Comparison of ENCODE assay signal across 22 cellular contexts in genomic region chrX:12681047-12681446, GRCh38.
DNase-seq lines count a peak whose midpoint lies in the region; ATAC-seq, FAIRE-seq and TF ChIP-seq lines count a peak whose summit lies in the region.
"Had no signal": no experiment of that assay in that cellular context is flagged by ENCODE, and none has a peak within 500 bp of the region (broad histone marks: within the 10 kb centered on the region; RNA-seq: fewer than 3 reads in every experiment).

No MANE protein-coding gene starts in this region.

- H2AFZ ChIP-seq in PC-3 (ENCODE audit: low read length) = peak overlapping the region; percentile 65

- H3K4me2 ChIP-seq in A549 (peak overlapping the region; percentile 50; the same call in 1 of the 3 replicates), PC-3 (ENCODE audit: low read length) (peak overlapping the region; percentile 66)

- TF ChIP-seq POLR2A in A549 (IDR thresholded peaks at IDR 0.05; ENCODE audit: low read length) (no peak), gastroesophageal sphincter (IDR thresholded peaks at IDR 0.05) (no peak)

- no peak for FAIRE-seq in A549 (lab: Jason Lieb, UNC)
- peak; percentile 84 for FAIRE-seq in GM19239 (lab: Jason Lieb, UNC)
- FAIRE-seq: G401.6 had no signal

- no peaks in the 10 kb centered on the region for H3F3A ChIP-seq in PC-3 (ENCODE audit: low read length, unreplicated experiment)

- no peak overlapping the region for H3K9ac ChIP-seq in PC-3 (ENCODE audit: low read length)

- TF ChIP-seq EP300 in A549 (IDR thresholded peaks at IDR 0.05) = no peak
- no peak for TF ChIP-seq EP300 in gastroesophageal sphincter (IDR thresholded peaks at IDR 0.05)

- no peak overlapping the region for H3K27ac ChIP-seq in A549
- H3K27ac ChIP-seq in PC-3 (ENCODE audit: low read length) = no peak overlapping the region
- H3K27ac ChIP-seq in gastroesophageal sphincter = no peak overlapping the region
- H3K27ac ChIP-seq: HL-60 had no signal

- ATAC-seq in A549 (no peak), PC-3 (no peak), Right ventricle myocardium superior (ENCODE audit: poor library complexity) (no peak), gastroesophageal sphincter (no peak), GM21717 (IDR thresholded peaks at IDR 0.05; ENCODE audit: unreplicated experiment) (no peak)
- ATAC-seq: T-helper 17 cell had no signal

- H3K4me3 ChIP-seq in A549 (no peak overlapping the region), PC-3 (ENCODE audit: low read length) (peak overlapping the region; percentile 54), gastroesophageal sphincter (no peak overlapping the region)
- H3K4me3 ChIP-seq: HAP-1 had no signal

- CTCF ChIA-PET in A549 (lab: Yijun Ruan, JAX) (no interaction called here), PC-3 (lab: Charles Lee) (interaction anchor here (0.5 kb wide), 1 partner anchor 38 kb away, joined by 3 read pairs; no protein-coding TSS in a partner anchor)

- H3K9me2 ChIP-seq in PC-3 (replicated peaks; ENCODE audit: low read length) = no peaks in the 10 kb centered on the region

- H3K4me1 ChIP-seq in A549 = no peaks in the 10 kb centered on the region
- H3K4me1 ChIP-seq in PC-3 (ENCODE audit: insufficient read depth, low read length) = no peaks in the 10 kb centered on the region
- no peaks in the 10 kb centered on the region for H3K4me1 ChIP-seq in gastroesophageal sphincter
- H3K4me1 ChIP-seq: Caco-2, HAP-1 had no signal

- no peaks in the 10 kb centered on the region for H3K36me3 ChIP-seq in PC-3 (ENCODE audit: low read depth, low read length)
- H3K36me3 ChIP-seq in gastroesophageal sphincter = no peaks in the 10 kb centered on the region
- H3K36me3 ChIP-seq: HAP-1 had no signal

- H3K9me3 ChIP-seq in A549 = no peaks in the 10 kb centered on the region
- no peaks in the 10 kb centered on the region for H3K9me3 ChIP-seq in PC-3 (ENCODE audit: low read length)
- no peaks in the 10 kb centered on the region for H3K9me3 ChIP-seq in gastroesophageal sphincter
- H3K9me3 ChIP-seq: Caco-2, HAP-1 had no signal

- WGBS in A549 (ENCODE audit: missing lambda C conversion rate) = 13% methylated on average over 7 of the region's 7 CpGs
- WGBS in gastroesophageal sphincter (ENCODE audit: low coverage in 1 of 2), 2 donors = 33 to 56% methylated on average over 6 to 7 of the region's 7 CpGs

- intact Hi-C loops in PC-3 (cut with micrococcal nuclease) = no loop called here
- intact Hi-C loops in Right ventricle myocardium superior (cut with DNase I) = no loop called here

- no peaks in the 10 kb centered on the region for H3K79me2 ChIP-seq in PC-3 (ENCODE audit: low read length)

- no TSS peak for BruUV-seq in PC-3 (replicated peaks; lab: Mats Ljungman, UMichigan)

- DNase-seq in A549 (ENCODE audit: low read depth in 1 of 2, low spot score in 1 of 2) = no peak
- no peak for DNase-seq in GM19239 (ENCODE audit: insufficient read length, low spot score)
- DNase-seq in NCI-H345 (lab: John Stamatoyannopoulos, UW) = peak; percentile 52
- DNase-seq in PC-3 = no peak
- DNase-seq in Right ventricle myocardium superior = no peak
- DNase-seq: C1 segment of cervical spinal cord; Caco-2; CD4-positive, alpha-beta memory T cell; GOT3; NCI-H1048; NCI-H1694; NCI-H2029 treated with DMSO at 0.1 percent for 48 hours; NCI-H526 treated with DMSO at 0.1 percent for 48 hours; RPMI8226; SHP77; T-helper 17 cell; T1000 had no signal

- TF ChIP-seq CTCF in A549 (IDR thresholded peaks at IDR 0.05) (no peak), PC-3 (conservative IDR thresholded peaks at IDR 0.05; ENCODE audit: low read depth, low read length) (no peak), gastroesophageal sphincter (IDR thresholded peaks at IDR 0.05) (no peak)

- POLR2A ChIA-PET in A549 (lab: Yijun Ruan, JAX) (no interaction called here), PC-3 (lab: Charles Lee; ENCODE audit: unreplicated experiment) (no interaction called here)

- H3K27me3 ChIP-seq in PC-3 (ENCODE audit: low read length) (no peaks in the 10 kb centered on the region), gastroesophageal sphincter (no peaks in the 10 kb centered on the region)

- no peak for TF ChIP-seq RAD21 in A549 (conservative IDR thresholded peaks at IDR 0.05 in 1 of 2, IDR thresholded peaks at IDR 0.05 in 1 of 2)

- H4K20me1 ChIP-seq in PC-3 (ENCODE audit: low read length) = no peaks in the 10 kb centered on the region

TF ChIP-seq in A549, 52 proteins besides CTCF, POLR2A, EP300 and RAD21:
- no peak for TF ChIP-seq ESRRA (IDR thresholded peaks at IDR 0.05; ENCODE audit: borderline replicate concordance, low read length)
- no peak for TF ChIP-seq CEBPB (IDR thresholded peaks at IDR 0.05)
- TF ChIP-seq NPAS2 (CRISPR knock-in tag; IDR thresholded peaks at IDR 0.05; ENCODE audit: borderline replicate concordance) = no peak
- no peak for TF ChIP-seq JUN (IDR thresholded peaks at IDR 0.05)
- no peak for TF ChIP-seq RARB (CRISPR knock-in tag; IDR thresholded peaks at IDR 0.05)
- TF ChIP-seq, protein P1, sequence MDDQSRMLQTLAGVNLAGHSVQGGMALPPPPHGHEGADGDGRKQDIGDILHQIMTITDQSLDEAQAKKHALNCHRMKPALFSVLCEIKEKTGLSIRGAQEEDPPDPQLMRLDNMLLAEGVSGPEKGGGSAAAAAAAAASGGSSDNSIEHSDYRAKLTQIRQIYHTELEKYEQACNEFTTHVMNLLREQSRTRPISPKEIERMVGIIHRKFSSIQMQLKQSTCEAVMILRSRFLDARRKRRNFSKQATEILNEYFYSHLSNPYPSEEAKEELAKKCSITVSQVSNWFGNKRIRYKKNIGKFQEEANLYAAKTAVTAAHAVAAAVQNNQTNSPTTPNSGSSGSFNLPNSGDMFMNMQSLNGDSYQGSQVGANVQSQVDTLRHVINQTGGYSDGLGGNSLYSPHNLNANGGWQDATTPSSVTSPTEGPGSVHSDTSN (IDR thresholded peaks at IDR 0.05) = no peak
TF ChIP-seq in A549: peak in this region for 0.
